In genomic region chr6:69796627-69797390, GRCh38 we compare ENCODE assay signal across 8 cellular contexts.
DNase-seq lines count a peak whose midpoint lies in the region; ATAC-seq and FAIRE-seq lines count a peak whose summit lies in the region.

LMBRD1 (minus strand) TSS chr6:69797010; CDS start chr6:69796881, 129 bp downstream.

- ATAC-seq in GM19035 (IDR thresholded peaks at IDR 0.05; ENCODE audit: unreplicated experiment) (peak; percentile 93), HG03354 (IDR thresholded peaks at IDR 0.05; ENCODE audit: poor library complexity, severe bottlenecking, unreplicated experiment) (peak; percentile 90)
- ATAC-seq in activated CD4-positive, CD25-positive, alpha-beta regulatory T cell treated with anti-CD3 and anti-CD28 coated beads, Interleukin-2, amount 50 U/mL, for 24 hours: peak; percentile 98

- DNase-seq in AML-193 (lab: John Stamatoyannopoulos, UW) (peak; percentile 98 to 99), NCI-H446 (lab: John Stamatoyannopoulos, UW) (peak; percentile 87 to 94), cerebellar cortex (ENCODE audit: low spot score) (peak; percentile 95)
- peak; percentile 99 for DNase-seq in stimulated activated CD4-positive, alpha-beta T cell treated with anti-CD3 and anti-CD28 coated beads, Interleukin-12 subunit alpha, Interleukin-12 subunit beta, amount 100 ng/mL, for 4 hours

- FAIRE-seq in islet of Langerhans (lab: Jason Lieb, UNC): peak; percentile 62

Comparison
In these comparisons a context has a peak if more than half of its experiments do, and no peak if none do; other contexts are left out.
1. Peak in every context shown above with its lines: DNase-seq and ATAC-seq.